In the genomic region with DNA sequence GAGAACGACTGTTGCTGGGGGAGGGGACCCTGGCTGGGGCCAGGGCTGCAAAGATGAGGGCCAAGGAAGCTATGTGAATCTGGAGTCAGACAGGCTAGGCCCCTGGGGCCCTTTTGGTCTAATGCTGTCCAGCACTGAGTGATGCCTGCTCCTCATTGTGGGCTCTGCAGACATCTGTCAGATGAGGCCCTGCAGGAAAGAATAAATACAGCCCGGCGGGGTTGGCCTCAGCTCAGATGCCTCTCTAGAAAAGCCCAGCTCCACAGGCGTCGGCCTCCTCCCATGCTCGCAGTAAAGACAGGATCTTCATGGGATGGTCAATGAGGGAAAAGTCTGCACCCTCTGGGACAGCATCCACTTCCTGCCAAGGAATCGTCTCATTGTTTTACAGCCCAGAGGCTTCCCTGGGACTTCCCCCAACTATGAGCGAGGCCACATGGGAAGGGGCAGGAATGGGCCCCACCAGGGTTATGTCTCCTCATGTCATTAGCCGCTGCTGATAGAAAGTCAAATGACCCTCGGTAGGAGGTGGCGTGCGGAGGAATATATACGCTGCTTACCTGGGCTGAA, we compare ENCODE assay signal across 1 cellular context.
TF ChIP-seq lines count a peak whose summit lies in the region.

No MANE protein-coding gene starts in this region.

TF ChIP-seq in GM23338, 12 proteins besides CTCF, POLR2A, EP300 and RAD21 (continued from another document):
- TF ChIP-seq STAT1 (IDR thresholded peaks at IDR 0.05; ENCODE audit: unreplicated experiment) = no peak
